ENCODE assay signal across 1 cellular context in the genomic region with DNA sequence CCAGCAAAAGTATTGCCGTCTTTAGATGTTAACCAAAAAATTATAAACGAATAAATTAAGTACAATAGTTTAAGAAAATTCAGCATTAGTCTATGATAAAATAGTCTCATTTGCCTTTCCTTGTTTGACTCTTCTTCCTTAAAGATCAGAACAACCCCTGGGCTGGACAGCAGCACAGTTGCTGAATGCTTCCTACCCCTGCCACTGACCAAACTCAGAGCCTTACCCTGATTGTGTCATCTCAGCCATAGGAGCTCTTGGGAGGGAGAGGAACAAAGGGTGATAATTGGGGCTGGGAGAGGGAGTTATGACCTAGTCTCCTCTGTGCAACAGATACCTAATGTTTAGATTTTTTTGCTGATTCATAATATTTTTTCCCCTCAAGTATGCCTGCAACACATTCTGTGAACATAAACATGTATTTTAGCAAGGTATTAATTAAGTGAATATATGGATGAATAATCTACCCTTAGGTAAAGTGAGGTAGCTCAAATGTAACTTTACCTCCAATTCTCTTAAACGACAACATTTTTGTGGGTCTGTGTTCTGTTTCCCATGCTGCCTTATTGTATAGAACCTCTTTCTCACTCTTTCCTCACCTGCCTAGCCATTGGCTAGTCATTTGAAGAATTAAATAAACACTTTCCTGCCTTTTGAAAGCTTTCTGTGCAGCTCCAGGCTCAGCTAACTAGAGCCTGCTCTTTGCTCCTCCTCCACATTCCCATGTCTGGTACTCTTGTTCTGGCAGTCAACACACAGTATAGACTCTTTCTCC.
TF ChIP-seq lines count a peak whose summit lies in the region.

No MANE protein-coding gene starts in this region.

TF ChIP-seq in GM23338, 12 proteins besides CTCF, POLR2A, EP300 and RAD21 (continued from another document):
- TF ChIP-seq, protein P1, sequence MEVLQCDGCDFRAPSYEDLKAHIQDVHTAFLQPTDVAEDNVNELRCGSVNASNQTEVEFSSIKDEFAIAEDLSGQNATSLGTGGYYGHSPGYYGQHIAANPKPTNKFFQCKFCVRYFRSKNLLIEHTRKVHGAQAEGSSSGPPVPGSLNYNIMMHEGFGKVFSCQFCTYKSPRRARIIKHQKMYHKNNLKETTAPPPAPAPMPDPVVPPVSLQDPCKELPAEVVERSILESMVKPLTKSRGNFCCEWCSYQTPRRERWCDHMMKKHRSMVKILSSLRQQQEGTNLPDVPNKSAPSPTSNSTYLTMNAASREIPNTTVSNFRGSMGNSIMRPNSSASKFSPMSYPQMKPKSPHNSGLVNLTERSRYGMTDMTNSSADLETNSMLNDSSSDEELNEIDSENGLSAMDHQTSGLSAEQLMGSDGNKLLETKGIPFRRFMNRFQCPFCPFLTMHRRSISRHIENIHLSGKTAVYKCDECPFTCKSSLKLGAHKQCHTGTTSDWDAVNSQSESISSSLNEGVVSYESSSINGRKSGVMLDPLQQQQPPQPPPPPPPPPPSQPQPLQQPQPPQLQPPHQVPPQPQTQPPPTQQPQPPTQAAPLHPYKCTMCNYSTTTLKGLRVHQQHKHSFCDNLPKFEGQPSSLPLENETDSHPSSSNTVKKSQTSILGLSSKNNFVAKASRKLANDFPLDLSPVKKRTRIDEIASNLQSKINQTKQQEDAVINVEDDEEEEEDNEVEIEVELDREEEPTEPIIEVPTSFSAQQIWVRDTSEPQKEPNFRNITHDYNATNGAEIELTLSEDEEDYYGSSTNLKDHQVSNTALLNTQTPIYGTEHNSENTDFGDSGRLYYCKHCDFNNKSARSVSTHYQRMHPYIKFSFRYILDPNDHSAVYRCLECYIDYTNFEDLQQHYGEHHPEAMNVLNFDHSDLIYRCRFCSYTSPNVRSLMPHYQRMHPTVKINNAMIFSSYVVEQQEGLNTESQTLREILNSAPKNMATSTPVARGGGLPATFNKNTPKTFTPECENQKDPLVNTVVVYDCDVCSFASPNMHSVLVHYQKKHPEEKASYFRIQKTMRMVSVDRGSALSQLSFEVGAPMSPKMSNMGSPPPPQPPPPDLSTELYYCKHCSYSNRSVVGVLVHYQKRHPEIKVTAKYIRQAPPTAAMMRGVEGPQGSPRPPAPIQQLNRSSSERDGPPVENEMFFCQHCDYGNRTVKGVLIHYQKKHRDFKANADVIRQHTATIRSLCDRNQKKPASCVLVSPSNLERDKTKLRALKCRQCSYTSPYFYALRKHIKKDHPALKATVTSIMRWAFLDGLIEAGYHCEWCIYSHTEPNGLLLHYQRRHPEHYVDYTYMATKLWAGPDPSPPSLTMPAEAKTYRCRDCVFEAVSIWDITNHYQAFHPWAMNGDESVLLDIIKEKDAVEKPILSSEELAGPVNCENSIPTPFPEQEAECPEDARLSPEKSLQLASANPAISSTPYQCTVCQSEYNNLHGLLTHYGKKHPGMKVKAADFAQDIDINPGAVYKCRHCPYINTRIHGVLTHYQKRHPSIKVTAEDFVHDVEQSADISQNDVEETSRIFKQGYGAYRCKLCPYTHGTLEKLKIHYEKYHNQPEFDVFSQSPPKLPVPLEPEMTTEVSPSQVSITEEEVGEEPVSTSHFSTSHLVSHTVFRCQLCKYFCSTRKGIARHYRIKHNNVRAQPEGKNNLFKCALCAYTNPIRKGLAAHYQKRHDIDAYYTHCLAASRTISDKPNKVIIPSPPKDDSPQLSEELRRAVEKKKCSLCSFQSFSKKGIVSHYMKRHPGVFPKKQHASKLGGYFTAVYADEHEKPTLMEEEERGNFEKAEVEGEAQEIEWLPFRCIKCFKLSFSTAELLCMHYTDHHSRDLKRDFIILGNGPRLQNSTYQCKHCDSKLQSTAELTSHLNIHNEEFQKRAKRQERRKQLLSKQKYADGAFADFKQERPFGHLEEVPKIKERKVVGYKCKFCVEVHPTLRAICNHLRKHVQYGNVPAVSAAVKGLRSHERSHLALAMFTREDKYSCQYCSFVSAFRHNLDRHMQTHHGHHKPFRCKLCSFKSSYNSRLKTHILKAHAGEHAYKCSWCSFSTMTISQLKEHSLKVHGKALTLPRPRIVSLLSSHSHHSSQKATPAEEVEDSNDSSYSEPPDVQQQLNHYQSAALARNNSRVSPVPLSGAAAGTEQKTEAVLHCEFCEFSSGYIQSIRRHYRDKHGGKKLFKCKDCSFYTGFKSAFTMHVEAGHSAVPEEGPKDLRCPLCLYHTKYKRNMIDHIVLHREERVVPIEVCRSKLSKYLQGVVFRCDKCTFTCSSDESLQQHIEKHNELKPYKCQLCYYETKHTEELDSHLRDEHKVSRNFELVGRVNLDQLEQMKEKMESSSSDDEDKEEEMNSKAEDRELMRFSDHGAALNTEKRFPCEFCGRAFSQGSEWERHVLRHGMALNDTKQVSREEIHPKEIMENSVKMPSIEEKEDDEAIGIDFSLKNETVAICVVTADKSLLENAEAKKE (CRISPR knock-in tag; IDR thresholded peaks at IDR 0.05): no peak
- no peak for TF ChIP-seq POLR2AphosphoS5 (IDR thresholded peaks at IDR 0.05; ENCODE audit: low read depth)
- TF ChIP-seq, protein P2, sequence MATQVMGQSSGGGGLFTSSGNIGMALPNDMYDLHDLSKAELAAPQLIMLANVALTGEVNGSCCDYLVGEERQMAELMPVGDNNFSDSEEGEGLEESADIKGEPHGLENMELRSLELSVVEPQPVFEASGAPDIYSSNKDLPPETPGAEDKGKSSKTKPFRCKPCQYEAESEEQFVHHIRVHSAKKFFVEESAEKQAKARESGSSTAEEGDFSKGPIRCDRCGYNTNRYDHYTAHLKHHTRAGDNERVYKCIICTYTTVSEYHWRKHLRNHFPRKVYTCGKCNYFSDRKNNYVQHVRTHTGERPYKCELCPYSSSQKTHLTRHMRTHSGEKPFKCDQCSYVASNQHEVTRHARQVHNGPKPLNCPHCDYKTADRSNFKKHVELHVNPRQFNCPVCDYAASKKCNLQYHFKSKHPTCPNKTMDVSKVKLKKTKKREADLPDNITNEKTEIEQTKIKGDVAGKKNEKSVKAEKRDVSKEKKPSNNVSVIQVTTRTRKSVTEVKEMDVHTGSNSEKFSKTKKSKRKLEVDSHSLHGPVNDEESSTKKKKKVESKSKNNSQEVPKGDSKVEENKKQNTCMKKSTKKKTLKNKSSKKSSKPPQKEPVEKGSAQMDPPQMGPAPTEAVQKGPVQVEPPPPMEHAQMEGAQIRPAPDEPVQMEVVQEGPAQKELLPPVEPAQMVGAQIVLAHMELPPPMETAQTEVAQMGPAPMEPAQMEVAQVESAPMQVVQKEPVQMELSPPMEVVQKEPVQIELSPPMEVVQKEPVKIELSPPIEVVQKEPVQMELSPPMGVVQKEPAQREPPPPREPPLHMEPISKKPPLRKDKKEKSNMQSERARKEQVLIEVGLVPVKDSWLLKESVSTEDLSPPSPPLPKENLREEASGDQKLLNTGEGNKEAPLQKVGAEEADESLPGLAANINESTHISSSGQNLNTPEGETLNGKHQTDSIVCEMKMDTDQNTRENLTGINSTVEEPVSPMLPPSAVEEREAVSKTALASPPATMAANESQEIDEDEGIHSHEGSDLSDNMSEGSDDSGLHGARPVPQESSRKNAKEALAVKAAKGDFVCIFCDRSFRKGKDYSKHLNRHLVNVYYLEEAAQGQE (IDR thresholded peaks at IDR 0.05; ENCODE audit: unreplicated experiment): peak; percentile 27
